Comparison of ENCODE assay signal across 11 cellular contexts in the genomic region with DNA sequence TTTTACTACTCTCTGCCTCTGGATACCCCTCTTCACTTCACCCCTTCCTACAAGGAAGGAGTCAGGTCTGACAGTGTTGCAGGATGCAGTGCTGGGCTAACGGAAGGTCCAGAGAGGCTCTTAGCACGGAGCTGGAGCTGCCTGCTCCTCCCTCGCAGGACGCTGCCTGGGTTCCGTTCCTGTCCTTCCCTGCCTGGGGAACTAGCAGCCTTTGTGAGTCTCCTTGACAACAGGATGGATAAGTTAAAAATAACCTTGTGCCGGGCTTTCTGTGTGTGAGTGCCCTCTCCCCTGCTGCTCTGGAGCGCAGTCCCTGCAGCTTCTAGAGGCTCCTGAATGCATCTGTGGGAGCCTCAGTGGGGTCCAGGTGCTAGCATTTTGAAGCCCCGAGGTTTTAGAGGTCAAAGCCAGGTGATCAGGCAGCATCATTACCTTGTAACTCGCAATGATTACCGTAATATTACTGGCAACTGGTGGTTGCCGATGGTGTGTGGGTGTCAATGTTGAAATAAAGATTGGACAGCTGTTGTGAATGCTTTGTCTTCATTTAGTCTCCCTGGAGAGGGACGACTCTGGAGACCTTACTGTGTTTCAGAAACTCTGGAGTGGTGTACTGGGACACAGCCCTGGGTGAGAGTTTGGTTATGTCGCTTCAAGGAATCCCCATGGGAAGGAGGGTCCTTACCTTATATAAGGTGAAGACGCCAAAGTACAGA. TPM values are rescaled to one million over a fixed set of nuclear protein-coding genes. Genes with fewer than 3 reads are reported as not detected.
DNase-seq lines count a peak whose midpoint lies in the region; ATAC-seq and TF ChIP-seq lines count a peak whose summit lies in the region.
"Had no signal": no experiment of that assay in that cellular context is flagged by ENCODE, and none has a peak within 500 bp of the region (broad histone marks: within the 10 kb centered on the region; RNA-seq: fewer than 3 reads in every experiment).

No MANE protein-coding gene starts in this region.

- H3K4me3 ChIP-seq in right lobe of liver, result no peak overlapping the region

- no peak for TF ChIP-seq CTCF in right lobe of liver (IDR thresholded peaks at IDR 0.05)

- H3K9me3 ChIP-seq in right lobe of liver, result no peaks in the 10 kb centered on the region

- intact Hi-C loops in right lobe of liver (cut with DNase I), result no loop called here

- no peak for TF ChIP-seq POLR2A in right lobe of liver (IDR thresholded peaks at IDR 0.05)

- H3K4me1 ChIP-seq in right lobe of liver, result peaks cover 0 to 49% (median 18%) of the 10 kb centered on the region in 4 donors

- H3K36me3 ChIP-seq in right lobe of liver, result peaks cover 0 to 14% (median 3%) of the 10 kb centered on the region in 4 donors

- WGBS in right lobe of liver (ENCODE audit: insufficient coverage, low coverage, low lambda C conversion rate, missing lambda C conversion rate), result 72% methylated on average over 8 of the region's 14 CpGs

- H3K27ac ChIP-seq in caudate nucleus (ENCODE audit: low read depth, low read length) (peak overlapping the region; percentile 63), right lobe of liver (peak overlapping the region; percentile 2 to 70 (median 13))
- H3K27ac ChIP-seq: 22Rv1 had no signal

- no peaks in the 10 kb centered on the region for H3K27me3 ChIP-seq in right lobe of liver

- peak; percentile 21 for DNase-seq in DMS 273 (lab: John Stamatoyannopoulos, UW; ENCODE audit: unreplicated experiment)
- no peak for DNase-seq in DMS 273 treated with DMSO at 0.1 percent for 48 hours (lab: John Stamatoyannopoulos, UW)
- peak in 16 of 61 donors; percentile 3 to 88 (median 17) for DNase-seq in caudate nucleus (lab: John Stamatoyannopoulos, UW)
- DNase-seq in right lobe of liver, result no peak
- DNase-seq in superior temporal gyrus (ENCODE audit: extremely low spot score), result peak; percentile 56
- DNase-seq in OCI-M1 (lab: John Stamatoyannopoulos, UW), result no peak
- DNase-seq in NCI-H510A (lab: John Stamatoyannopoulos, UW), result no peak
- DNase-seq: activated CD8-positive, alpha-beta memory T cell treated with anti-CD3 and anti-CD28 coated beads, Interleukin-2, amount 50 U/mL, for 4 hours; SHP77 had no signal

- ATAC-seq in right lobe of liver (peak in 3 of 4 donors; percentile 26 to 33 (median 28)), GM21447 (IDR thresholded peaks at IDR 0.05; ENCODE audit: unreplicated experiment) (no peak)

RNA-seq across cellular contexts. Expression of gene CDS2, which starts 44.4 kb away (rescaled TPM):
- total RNA-seq in right lobe of liver, result 10 to 100 TPM; 13.7 to 42.3 (median 31.6) TPM

RNA-seq across cellular contexts. Expression of gene PCNA, which starts 51.5 kb away (rescaled TPM):
- total RNA-seq in right lobe of liver, result 10 to 100 TPM; 14.8 to 56.1 (median 16.1) TPM

RNA-seq across cellular contexts. Expression of gene TMEM230, which starts 58.4 kb away (rescaled TPM):
- total RNA-seq in right lobe of liver, result 10 to 100 TPM; 60.5 to 88.1 (median 71.5) TPM

Comparison
In these comparisons a context has a peak if more than half of its experiments do, and no peak if none do; other contexts are left out.
1. DNase-seq: peak in DMS 273 (single experiment) and superior temporal gyrus (single experiment); none in DMS 273 treated with DMSO at 0.1 percent for 48 hours (single experiment), right lobe of liver (0 of 3), OCI-M1 (single experiment) and NCI-H510A (single experiment).